Comparison of ENCODE assay signal across 8 cellular contexts in the genomic region with DNA sequence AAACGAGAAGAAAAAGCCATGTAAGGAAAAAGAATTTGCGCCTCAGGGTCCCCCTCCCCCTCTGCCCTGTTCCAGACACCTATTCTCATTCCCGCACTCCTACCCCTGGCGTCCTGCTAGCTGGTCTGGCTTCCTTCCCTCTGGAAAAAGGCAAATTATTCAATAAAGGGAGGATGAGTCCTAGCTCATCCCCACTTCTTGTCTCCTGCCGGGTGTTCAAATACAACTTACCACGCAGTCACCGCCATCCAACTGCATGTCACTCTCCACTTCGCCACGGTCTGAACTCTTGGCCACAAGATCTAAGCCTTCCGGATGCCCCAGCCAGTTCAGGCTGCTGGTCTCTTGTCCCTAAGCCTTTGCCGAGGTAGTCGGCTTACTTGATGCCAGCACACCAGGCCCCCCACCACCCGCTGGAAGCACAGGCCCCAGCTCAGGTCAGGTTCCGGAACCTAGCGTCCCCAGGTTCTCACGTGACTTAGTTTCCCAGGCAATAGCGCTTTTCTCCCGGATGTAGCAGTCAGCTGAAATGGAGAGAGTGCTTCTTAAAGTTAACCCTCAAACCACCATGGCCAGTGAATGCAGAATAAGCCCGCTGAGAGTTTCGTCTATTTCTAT.
DNase-seq lines count a peak whose midpoint lies in the region; ATAC-seq and TF ChIP-seq lines count a peak whose summit lies in the region.

No MANE protein-coding gene starts in this region.

- POLR2A ChIA-PET in naive thymus-derived CD8-positive, alpha-beta T cell (lab: Charles Lee): no interaction called here

- TF ChIP-seq CTCF in fibroblast of mammary gland (conservative IDR thresholded peaks at IDR 0.05; ENCODE audit: control insufficient read depth, insufficient read depth, low read depth, low read length): no peak

- H3K27me3 Mint-ChIP-seq in activated T-cell treated with anti-CD3 and anti-CD28 coated beads, Interleukin-2, amount 50 U/mL, for 72 hours (ENCODE audit: low read depth): peaks cover 6% of the 10 kb centered on the region
- H3K27me3 Mint-ChIP-seq in naive thymus-derived CD8-positive, alpha-beta T cell: no peaks in the 10 kb centered on the region

- DNase-seq in DMS153 treated with DMSO at 0.1 percent for 48 hours (lab: John Stamatoyannopoulos, UW; ENCODE audit: unreplicated experiment): peak; percentile 12
- DNase-seq in activated T-cell treated with anti-CD3 and anti-CD28 coated beads, Interleukin-2, amount 50 U/mL, for 72 hours: peak; percentile 53 to 58
- peak; percentile 71 for DNase-seq in fibroblast of mammary gland (ENCODE audit: low read depth)
- peak; percentile 9 to 75 (median 50) for DNase-seq in naive thymus-derived CD8-positive, alpha-beta T cell
- DNase-seq in stimulated activated naive CD4-positive, alpha-beta T cell treated with Interleukin-2 at 50 U/mL for 16 hours (lab: John Stamatoyannopoulos, UW): peak; percentile 34

- H3K4me1 Mint-ChIP-seq in activated T-cell treated with anti-CD3 and anti-CD28 coated beads, Interleukin-2, amount 50 U/mL, for 72 hours (ENCODE audit: low read depth): peaks cover 14% of the 10 kb centered on the region
- H3K4me1 Mint-ChIP-seq in naive thymus-derived CD8-positive, alpha-beta T cell: peaks cover 12 to 37% (median 22%) of the 10 kb centered on the region in 4 donors

- peak overlapping the region; percentile 76 for H3K4me3 ChIP-seq in fibroblast of mammary gland (ENCODE audit: control insufficient read depth, low read depth, low read length)

- peak overlapping the region; percentile 97 to 99 for H3K4me3 Mint-ChIP-seq in activated T-cell treated with anti-CD3 and anti-CD28 coated beads, Interleukin-2, amount 50 U/mL, for 72 hours
- peak overlapping the region; percentile 93 to 99 (median 96) for H3K4me3 Mint-ChIP-seq in naive thymus-derived CD8-positive, alpha-beta T cell

- peaks cover 8 to 12% of the 10 kb centered on the region in 2 donors for H3K36me3 Mint-ChIP-seq in activated T-cell treated with anti-CD3 and anti-CD28 coated beads, Interleukin-2, amount 50 U/mL, for 72 hours (ENCODE audit: insufficient read depth in 2 of 2)
- H3K36me3 Mint-ChIP-seq in naive thymus-derived CD8-positive, alpha-beta T cell: peaks cover 9 to 23% (median 14%) of the 10 kb centered on the region in 3 donors

- no peak for TF ChIP-seq RAD21 in Ishikawa (IDR thresholded peaks at IDR 0.05; ENCODE audit: low read depth)

- peaks cover under 1 to 2% of the 10 kb centered on the region in 2 donors for H3K9me3 Mint-ChIP-seq in activated T-cell treated with anti-CD3 and anti-CD28 coated beads, Interleukin-2, amount 50 U/mL, for 72 hours
- peaks cover 0 to 15% (median 2%) of the 10 kb centered on the region in 9 donors for H3K9me3 Mint-ChIP-seq in naive thymus-derived CD8-positive, alpha-beta T cell

- TF ChIP-seq EP300 in Ishikawa (IDR thresholded peaks at IDR 0.05; ENCODE audit: borderline replicate concordance): no peak

- ATAC-seq in GM21529 (IDR thresholded peaks at IDR 0.05; ENCODE audit: unreplicated experiment): peak; percentile 97
- peak; percentile 98 to 99 for ATAC-seq in activated T-cell treated with anti-CD3 and anti-CD28 coated beads, Interleukin-2, amount 50 U/mL, for 72 hours (replicated peaks in 1 of 2)
- ATAC-seq in naive thymus-derived CD8-positive, alpha-beta T cell: peak; percentile 93

- peak overlapping the region; percentile 98 for H3K27ac Mint-ChIP-seq in activated T-cell treated with anti-CD3 and anti-CD28 coated beads, Interleukin-2, amount 50 U/mL, for 72 hours
- H3K27ac Mint-ChIP-seq in naive thymus-derived CD8-positive, alpha-beta T cell: peak overlapping the region; percentile 87 to 97 (median 94)

TF ChIP-seq in Ishikawa, 13 proteins besides CTCF, POLR2A, EP300 and RAD21:
- TF ChIP-seq NFIC (IDR thresholded peaks at IDR 0.05) (no peak), USF1 (IDR thresholded peaks at IDR 0.05) (peak; percentile 92)

TF ChIP-seq in PFSK-1, 5 proteins besides CTCF, POLR2A, EP300 and RAD21:
- TF ChIP-seq, protein P1, sequence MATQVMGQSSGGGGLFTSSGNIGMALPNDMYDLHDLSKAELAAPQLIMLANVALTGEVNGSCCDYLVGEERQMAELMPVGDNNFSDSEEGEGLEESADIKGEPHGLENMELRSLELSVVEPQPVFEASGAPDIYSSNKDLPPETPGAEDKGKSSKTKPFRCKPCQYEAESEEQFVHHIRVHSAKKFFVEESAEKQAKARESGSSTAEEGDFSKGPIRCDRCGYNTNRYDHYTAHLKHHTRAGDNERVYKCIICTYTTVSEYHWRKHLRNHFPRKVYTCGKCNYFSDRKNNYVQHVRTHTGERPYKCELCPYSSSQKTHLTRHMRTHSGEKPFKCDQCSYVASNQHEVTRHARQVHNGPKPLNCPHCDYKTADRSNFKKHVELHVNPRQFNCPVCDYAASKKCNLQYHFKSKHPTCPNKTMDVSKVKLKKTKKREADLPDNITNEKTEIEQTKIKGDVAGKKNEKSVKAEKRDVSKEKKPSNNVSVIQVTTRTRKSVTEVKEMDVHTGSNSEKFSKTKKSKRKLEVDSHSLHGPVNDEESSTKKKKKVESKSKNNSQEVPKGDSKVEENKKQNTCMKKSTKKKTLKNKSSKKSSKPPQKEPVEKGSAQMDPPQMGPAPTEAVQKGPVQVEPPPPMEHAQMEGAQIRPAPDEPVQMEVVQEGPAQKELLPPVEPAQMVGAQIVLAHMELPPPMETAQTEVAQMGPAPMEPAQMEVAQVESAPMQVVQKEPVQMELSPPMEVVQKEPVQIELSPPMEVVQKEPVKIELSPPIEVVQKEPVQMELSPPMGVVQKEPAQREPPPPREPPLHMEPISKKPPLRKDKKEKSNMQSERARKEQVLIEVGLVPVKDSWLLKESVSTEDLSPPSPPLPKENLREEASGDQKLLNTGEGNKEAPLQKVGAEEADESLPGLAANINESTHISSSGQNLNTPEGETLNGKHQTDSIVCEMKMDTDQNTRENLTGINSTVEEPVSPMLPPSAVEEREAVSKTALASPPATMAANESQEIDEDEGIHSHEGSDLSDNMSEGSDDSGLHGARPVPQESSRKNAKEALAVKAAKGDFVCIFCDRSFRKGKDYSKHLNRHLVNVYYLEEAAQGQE (IDR thresholded peaks at IDR 0.05; ENCODE audit: insufficient read depth in 1 of 2, low read depth in 2 of 2, low read length in 2 of 2): no peak
- TF ChIP-seq TAF1 (IDR thresholded peaks at IDR 0.05; ENCODE audit: borderline replicate concordance, insufficient read depth, low read length) (no peak), POLR2AphosphoS5 (IDR thresholded peaks at IDR 0.05; ENCODE audit: low read depth, low read length) (no peak), SIN3A (IDR thresholded peaks at IDR 0.05; ENCODE audit: borderline replicate concordance, insufficient read depth, low read length) (peak; percentile 77; the same call in 1 of the 2 replicates), FOXP2 (optimal IDR thresholded peaks at IDR 0.05; ENCODE audit: borderline replicate concordance, extremely low read depth, extremely low read length, insufficient read depth) (no peak)

Comparison
In these comparisons a context has a peak if more than half of its experiments do, and no peak if none do; other contexts are left out.
1. Peak in every context shown above with its lines: DNase-seq, ATAC-seq and H3K4me3 ChIP-seq.
2. DNase-seq: peak in every context shown above with its lines; median percentile 71 in fibroblast of mammary gland; 56 in activated T-cell treated with anti-CD3 and anti-CD28 coated beads, Interleukin-2, amount 50 U/mL, for 72 hours; 50 in naive thymus-derived CD8-positive, alpha-beta T cell; 34 in stimulated activated naive CD4-positive, alpha-beta T cell treated with Interleukin-2 at 50 U/mL for 16 hours; 12 in DMS153 treated with DMSO at 0.1 percent for 48 hours.